Comparison of ENCODE assay signal across 22 cellular contexts in genomic region chr5:33023649-33024048, GRCh38.
"Had no signal": no experiment of that assay in that cellular context is flagged by ENCODE, and none has a peak within 500 bp of the region (broad histone marks: within the 10 kb centered on the region; RNA-seq: fewer than 3 reads in every experiment).

No MANE protein-coding gene starts in this region.

- H3K36me3 ChIP-seq: ascending aorta, gastrocnemius medialis, neutrophil, pancreas, thyroid gland, upper lobe of right lung had no signal

- H3K27me3 ChIP-seq: ascending aorta, gastrocnemius medialis, neutrophil, pancreas, thyroid gland, upper lobe of right lung had no signal

- ATAC-seq: activated CD8-positive, alpha-beta T cell treated with anti-CD3 and anti-CD28 coated beads, Interleukin-2, amount 10 ng/mL, durations not matched to agents 7 days and 5 days; gastrocnemius medialis; pancreas; psoas muscle; right cardiac atrium; T-cell; upper lobe of right lung had no signal

- H3K9me3 ChIP-seq: ascending aorta, gastrocnemius medialis, neutrophil, pancreas, psoas muscle, thyroid gland, upper lobe of right lung had no signal

- FAIRE-seq: endometrium, pancreas had no signal

- H3K27ac ChIP-seq: ascending aorta, gastrocnemius medialis, neutrophil, pancreas, psoas muscle, thyroid gland, upper lobe of right lung had no signal

- H3K4me1 ChIP-seq: ascending aorta, gastrocnemius medialis, pancreas, psoas muscle, thyroid gland, upper lobe of right lung had no signal

- H3K4me3 ChIP-seq: ascending aorta, gastrocnemius medialis, pancreas, psoas muscle, thyroid gland, upper lobe of right lung had no signal

- DNase-seq: activated CD4-positive, alpha-beta T cell treated with anti-CD3 and anti-CD28 coated beads for 1 hour; activated CD4-positive, alpha-beta T cell treated with anti-CD3 and anti-CD28 coated beads, Interleukin-2, amount 50 U/mL, for 1 hour; activated CD8-positive, alpha-beta T cell treated with anti-CD3 and anti-CD28 coated beads, Interleukin-2, amount 10 ng/mL, durations not matched to agents 7 days and 5 days; activated gamma-delta T cell; cerebellar nuclear complex; cortex of kidney; erythroblast; gastrocnemius medialis; hippocampal formation; mesenchymal stem cell; pancreas; psoas muscle; right cardiac atrium; stimulated activated CD4-positive, alpha-beta T cell treated with anti-CD3 and anti-CD28 coated beads, Interleukin-12 subunit alpha, Interleukin-12 subunit beta, amount 100 ng/mL, for 4 hours; stimulated activated CD4-positive, alpha-beta T cell treated with anti-CD3 and anti-CD28 coated beads, Interleukin-4, amount 100 ng/mL, for 4 hours; substantia nigra; T-cell; thyroid gland; upper lobe of right lung had no signal
